Comparison of ENCODE assay signal across 8 cellular contexts in the genomic region with DNA sequence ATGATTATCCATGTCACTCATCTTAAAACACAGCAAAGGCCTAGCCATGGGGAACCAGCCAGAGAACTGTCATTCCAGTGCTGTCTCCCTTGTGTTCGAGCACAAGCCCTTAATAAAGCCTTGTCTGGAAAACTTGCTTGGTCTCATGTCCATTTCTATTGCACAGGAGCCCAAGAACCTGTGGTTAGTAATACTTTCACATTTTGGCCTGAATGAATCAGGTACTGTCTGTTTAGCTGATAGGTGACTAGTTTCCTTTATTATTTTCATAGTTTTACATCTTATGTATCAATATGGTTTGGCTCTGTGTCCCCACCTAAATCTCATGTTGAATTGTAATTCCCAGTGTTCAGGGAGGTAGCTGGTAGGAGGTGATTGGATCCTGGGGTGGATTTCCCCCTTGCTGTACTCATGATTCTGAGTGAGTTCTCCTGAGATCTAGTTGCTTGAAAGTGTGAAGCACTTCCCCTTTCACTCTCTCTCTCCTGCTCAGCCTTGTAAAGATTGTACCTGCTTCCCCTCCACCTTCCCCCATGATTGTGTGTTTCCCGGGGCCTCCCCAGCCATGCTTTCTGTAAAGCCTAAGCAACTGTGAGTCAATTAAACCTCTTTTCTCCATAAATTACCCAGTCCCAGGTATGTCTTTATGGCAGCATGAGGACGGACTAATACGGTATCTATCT.
DNase-seq lines count a peak whose midpoint lies in the region; ATAC-seq and FAIRE-seq lines count a peak whose summit lies in the region.
"Not testable (repeated sequence)": the region's sequence is repeated elsewhere in the genome, so short reads cannot be mapped to it uniquely, and the experiment has no call there.

No MANE protein-coding gene starts in this region.

- DNase-seq in GM18507 (ENCODE audit: extremely low spot score, insufficient read length, low read depth), result not testable (repeated sequence)
- peak; percentile 13 for DNase-seq in stimulated activated naive B cell treated with anti-CD40 and anti-IgM and Interleukin-4, amounts not matched to agents 10 μg/mL and 1 μg/mL and 100 μg/mL, for 72 hours

- H3K27ac Mint-ChIP-seq in stimulated activated naive B cell treated with anti-CD40 and anti-IgM and Interleukin-4, amounts not matched to agents 10 μg/mL and 1 μg/mL and 100 μg/mL, for 72 hours, result peak overlapping the region; percentile 1

- ATAC-seq in GM19035 (IDR thresholded peaks at IDR 0.05; ENCODE audit: unreplicated experiment) (peak; percentile 84), GM21367 (IDR thresholded peaks at IDR 0.05; ENCODE audit: unreplicated experiment) (peak; percentile 93), HG02571 (IDR thresholded peaks at IDR 0.05; ENCODE audit: unreplicated experiment) (peak; percentile 95), HG02973 (IDR thresholded peaks at IDR 0.05; ENCODE audit: unreplicated experiment) (peak; percentile 93), HG03196 (IDR thresholded peaks at IDR 0.05; ENCODE audit: unreplicated experiment) (peak; percentile 94), HG03575 (IDR thresholded peaks at IDR 0.05; ENCODE audit: extremely low read depth, insufficient number of reproducible peaks, low FRiP score, unreplicated experiment) (peak; percentile 83)
- ATAC-seq in stimulated activated naive B cell treated with anti-CD40 and anti-IgM and Interleukin-4, amounts not matched to agents 10 μg/mL and 1 μg/mL and 100 μg/mL, for 72 hours (replicated peaks), result peak; percentile 94 to 96

- peaks cover 13 to 20% of the 10 kb centered on the region in 2 donors for H3K4me1 Mint-ChIP-seq in stimulated activated naive B cell treated with anti-CD40 and anti-IgM and Interleukin-4, amounts not matched to agents 10 μg/mL and 1 μg/mL and 100 μg/mL, for 72 hours

- not testable (repeated sequence) for H3K36me3 Mint-ChIP-seq in stimulated activated naive B cell treated with anti-CD40 and anti-IgM and Interleukin-4, amounts not matched to agents 10 μg/mL and 1 μg/mL and 100 μg/mL, for 72 hours

- FAIRE-seq in GM18507 (lab: Jason Lieb, UNC), result peak; percentile 99

- H3K9me3 Mint-ChIP-seq in stimulated activated naive B cell treated with anti-CD40 and anti-IgM and Interleukin-4, amounts not matched to agents 10 μg/mL and 1 μg/mL and 100 μg/mL, for 72 hours, result not testable (repeated sequence)

- not testable (repeated sequence) for H3K27me3 Mint-ChIP-seq in stimulated activated naive B cell treated with anti-CD40 and anti-IgM and Interleukin-4, amounts not matched to agents 10 μg/mL and 1 μg/mL and 100 μg/mL, for 72 hours

- not testable (repeated sequence) for H3K4me3 Mint-ChIP-seq in stimulated activated naive B cell treated with anti-CD40 and anti-IgM and Interleukin-4, amounts not matched to agents 10 μg/mL and 1 μg/mL and 100 μg/mL, for 72 hours
